8 cellular contexts compared by ENCODE assay signal in genomic region chr3:55779543-55779942, GRCh38.
"Had no signal": no experiment of that assay in that cellular context is flagged by ENCODE, and none has a peak within 500 bp of the region (broad histone marks: within the 10 kb centered on the region; RNA-seq: fewer than 3 reads in every experiment).

No MANE protein-coding gene starts in this region.

- H3K27ac ChIP-seq: GM23248 had no signal

- H3K9me3 ChIP-seq: HAP-1 had no signal

- H3K36me3 ChIP-seq: HAP-1 had no signal

- DNase-seq: GM23248, GOT3, H7, H9, HCEC 1CT, HFFc6 had no signal

- H3K4me3 ChIP-seq: GM23248, GM23338, HAP-1 had no signal
